26 cellular contexts compared by ENCODE assay signal in the genomic region with DNA sequence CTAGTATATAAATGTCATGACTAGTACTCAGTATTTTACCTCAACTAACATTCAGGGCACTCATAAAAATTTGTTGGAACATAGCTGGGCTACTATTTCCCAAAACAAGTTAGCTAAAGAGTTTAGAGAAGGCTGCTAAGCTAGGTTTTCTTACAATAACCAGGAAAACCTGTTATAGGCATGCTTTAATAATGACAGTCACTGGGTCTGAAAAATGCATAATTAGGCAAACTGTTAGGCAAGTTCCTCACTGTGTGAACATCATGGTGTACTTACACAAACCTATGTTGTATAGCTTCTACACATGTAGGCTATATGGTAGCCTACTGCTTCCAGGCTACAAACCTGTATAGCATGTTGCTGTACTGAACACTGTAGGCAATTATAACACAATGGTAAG.
"Had no signal": no experiment of that assay in that cellular context is flagged by ENCODE, and none has a peak within 500 bp of the region (broad histone marks: within the 10 kb centered on the region; RNA-seq: fewer than 3 reads in every experiment).

No MANE protein-coding gene starts in this region.

- H3K27me3 ChIP-seq: left lung, ovary, right atrium auricular region, stomach, testis, thyroid gland, transverse colon, upper lobe of right lung had no signal

- H3K4me3 ChIP-seq: left lung, lower lobe of right lung, ovary, right atrium auricular region, skin epidermis, stomach, testis, thyroid gland, transverse colon, upper lobe of right lung had no signal

- H3K27ac Mint-ChIP-seq: immature natural killer cell; naive B cell; natural killer cell; progenitor cell of endocrine pancreas; stimulated activated naive B cell treated with anti-CD40 and anti-IgM and Interleukin-4, amounts not matched to agents 10 μg/mL and 1 μg/mL and 100 μg/mL, for 72 hours had no signal

- DNase-seq: hypothalamus; immature natural killer cell; kidney; left colon; lower lobe of right lung; mammary epithelial cell; mesenchymal stem cell; naive B cell; natural killer cell; ovary; stimulated activated CD4-positive, alpha-beta T cell treated with anti-CD3 and anti-CD28 coated beads, Interleukin-12 subunit alpha, Interleukin-12 subunit beta, amount 100 ng/mL, for 4 hours; stimulated activated CD4-positive, alpha-beta T cell treated with anti-CD3 and anti-CD28 coated beads, Interleukin-15, amount 100 ng/mL, for 24 hours; stimulated activated CD4-positive, alpha-beta T cell treated with anti-CD3 and anti-CD28 coated beads, Interleukin-2, amount 100 ng/mL, for 24 hours; stimulated activated CD4-positive, alpha-beta T cell treated with anti-CD3 and anti-CD28 coated beads, Interleukin-4, amount 100 ng/mL, for 1 hour; stimulated activated naive B cell treated with anti-CD40 and anti-IgM and Interleukin-4, amounts not matched to agents 10 μg/mL and 1 μg/mL and 100 μg/mL, for 72 hours; stimulated activated naive CD8-positive, alpha-beta T cell treated with anti-CD3 and anti-CD28 coated beads, Interleukin-15, Interleukin-2, amounts not matched to agents 100 U/mL and 50 U/mL, for 24 hours; stomach; testis; thyroid gland; transverse colon; upper lobe of right lung had no signal

- H3K9me3 Mint-ChIP-seq: immature natural killer cell; naive B cell; natural killer cell; stimulated activated naive B cell treated with anti-CD40 and anti-IgM and Interleukin-4, amounts not matched to agents 10 μg/mL and 1 μg/mL and 100 μg/mL, for 72 hours had no signal

- H3K36me3 ChIP-seq: left lung, lower lobe of right lung, ovary, right atrium auricular region, thyroid gland, upper lobe of right lung had no signal

- FAIRE-seq: urothelium cell line had no signal

- H3K4me3 Mint-ChIP-seq: immature natural killer cell; naive B cell; natural killer cell; stimulated activated naive B cell treated with anti-CD40 and anti-IgM and Interleukin-4, amounts not matched to agents 10 μg/mL and 1 μg/mL and 100 μg/mL, for 72 hours had no signal

- H3K27me3 Mint-ChIP-seq: naive B cell; progenitor cell of endocrine pancreas; stimulated activated naive B cell treated with anti-CD40 and anti-IgM and Interleukin-4, amounts not matched to agents 10 μg/mL and 1 μg/mL and 100 μg/mL, for 72 hours had no signal
